In genomic region chr22:20021196-20022181, GRCh38 we compare ENCODE assay signal across 8 cellular contexts. TPM values are rescaled to one million over a fixed set of nuclear protein-coding genes. Genes with fewer than 3 reads are reported as not detected.
DNase-seq lines count a peak whose midpoint lies in the region; ATAC-seq, FAIRE-seq and TF ChIP-seq lines count a peak whose summit lies in the region.

No MANE protein-coding gene starts in this region.

- H3K4me2 ChIP-seq in GM23338: peak overlapping the region; percentile 95

- intact Hi-C loops in mucosa of descending colon (cut with DNase I, micrococcal nuclease): no loop called here

- peaks cover 12% of the 10 kb centered on the region; the same call in 1 of the 2 replicates for H3K4me1 ChIP-seq in GM23338 (ENCODE audit: insufficient read depth)
- H3K4me1 ChIP-seq in mucosa of descending colon (ENCODE audit: low read depth): peaks cover 15% of the 10 kb centered on the region

- H3K9me3 ChIP-seq in mucosa of descending colon: no peaks in the 10 kb centered on the region

- TF ChIP-seq CTCF in GM23338 (conservative IDR thresholded peaks at IDR 0.05; ENCODE audit: low read depth in 2 of 2) (no peak), mucosa of descending colon (IDR thresholded peaks at IDR 0.05) (no peak), type B pancreatic cell (conservative IDR thresholded peaks at IDR 0.05) (no peak)

- no peaks in the 10 kb centered on the region for H3K9me2 ChIP-seq in GM23338 (ENCODE audit: insufficient read depth)

- DNase-seq in AG08396 (ENCODE audit: low spot score): peak; percentile 69
- DNase-seq in GM23338 (ENCODE audit: low spot score): no peak
- no peak for DNase-seq in T-helper 2 cell treated with Interferon-gamma antibody and Interleukin-4, amounts not matched to agents 5 μg/mL and 100 μg/mL, for 36 hours (ENCODE audit: low spot score)
- DNase-seq in epithelial cell of prostate (ENCODE audit: low read depth, low spot score): no peak
- DNase-seq in mucosa of descending colon: peak in 2 of 3 donors; percentile 45 to 51
- no peak for DNase-seq in type B pancreatic cell (ENCODE audit: extremely low spot score, unreplicated experiment)
- no peak for DNase-seq in NCI-H446 (lab: John Stamatoyannopoulos, UW)
- DNase-seq in GM12891 (ENCODE audit: insufficient read length, low spot score): no peak

- peaks cover 36% of the 10 kb centered on the region for H3K27me3 ChIP-seq in GM23338 (ENCODE audit: insufficient read depth)

- H3K4me3 Mint-ChIP-seq in GM23338: peak overlapping the region; percentile 91
- H3K4me3 Mint-ChIP-seq in T-helper 2 cell treated with Interferon-gamma antibody and Interleukin-4, amounts not matched to agents 5 μg/mL and 100 μg/mL, for 36 hours: peak overlapping the region; percentile 92
- peak overlapping the region; percentile 88 for H3K4me3 Mint-ChIP-seq in type B pancreatic cell

- H4K20me1 ChIP-seq in GM23338 (replicated peaks; ENCODE audit: insufficient read depth): no peaks in the 10 kb centered on the region

- H3K27ac Mint-ChIP-seq in GM23338 (no peak overlapping the region), type B pancreatic cell (peak overlapping the region; percentile 51)
- peak overlapping the region; percentile 83 for H3K27ac Mint-ChIP-seq in T-helper 2 cell treated with Interferon-gamma antibody and Interleukin-4, amounts not matched to agents 5 μg/mL and 100 μg/mL, for 36 hours

- ATAC-seq in GM23338 (peak; percentile 3), mucosa of descending colon (peak; percentile 29)

- H3K9me3 Mint-ChIP-seq in GM23338: no peaks in the 10 kb centered on the region
- H3K9me3 Mint-ChIP-seq in T-helper 2 cell treated with Interferon-gamma antibody and Interleukin-4, amounts not matched to agents 5 μg/mL and 100 μg/mL, for 36 hours: no peaks in the 10 kb centered on the region
- no peaks in the 10 kb centered on the region for H3K9me3 Mint-ChIP-seq in type B pancreatic cell

- H3K36me3 ChIP-seq in GM23338 (ENCODE audit: insufficient read depth): no peaks in the 10 kb centered on the region
- no peaks in the 10 kb centered on the region for H3K36me3 ChIP-seq in mucosa of descending colon (ENCODE audit: low read depth)

- peak overlapping the region; percentile 91 for H2AFZ ChIP-seq in GM23338

- H3K79me2 ChIP-seq in GM23338 (replicated peaks; ENCODE audit: insufficient read depth): no peaks in the 10 kb centered on the region

- no peaks in the 10 kb centered on the region for H3K36me3 Mint-ChIP-seq in GM23338 (ENCODE audit: low read depth)
- peaks cover 5% of the 10 kb centered on the region for H3K36me3 Mint-ChIP-seq in T-helper 2 cell treated with Interferon-gamma antibody and Interleukin-4, amounts not matched to agents 5 μg/mL and 100 μg/mL, for 36 hours (ENCODE audit: low read depth)
- H3K36me3 Mint-ChIP-seq in type B pancreatic cell: no peaks in the 10 kb centered on the region

- H3K4me1 Mint-ChIP-seq in GM23338 (peaks cover 9% of the 10 kb centered on the region), type B pancreatic cell (ENCODE audit: unreplicated experiment) (no peaks in the 10 kb centered on the region)
- peaks cover 18% of the 10 kb centered on the region for H3K4me1 Mint-ChIP-seq in T-helper 2 cell treated with Interferon-gamma antibody and Interleukin-4, amounts not matched to agents 5 μg/mL and 100 μg/mL, for 36 hours (ENCODE audit: low read depth)

- no peak overlapping the region for H3K27ac ChIP-seq in GM23338 (ENCODE audit: low read depth)
- H3K27ac ChIP-seq in epithelial cell of prostate: peak overlapping the region; percentile 26

- FAIRE-seq in GM12891 (lab: Jason Lieb, UNC): no peak

- TF ChIP-seq POLR2A in GM12891 (IDR thresholded peaks at IDR 0.05; ENCODE audit: low read depth, low read length): no peak

- peaks cover 42% of the 10 kb centered on the region for H3K27me3 Mint-ChIP-seq in GM23338 (ENCODE audit: insufficient read depth, low read depth, poor library complexity)
- peaks cover 19% of the 10 kb centered on the region for H3K27me3 Mint-ChIP-seq in T-helper 2 cell treated with Interferon-gamma antibody and Interleukin-4, amounts not matched to agents 5 μg/mL and 100 μg/mL, for 36 hours (ENCODE audit: low read depth)
- H3K27me3 Mint-ChIP-seq in type B pancreatic cell: peaks cover 33% of the 10 kb centered on the region

- H3K4me3 ChIP-seq in GM23338 (peak overlapping the region; percentile 89), mucosa of descending colon (peak overlapping the region; percentile 75)

- no peaks in the 10 kb centered on the region for H3F3A ChIP-seq in GM23338 (replicated peaks; ENCODE audit: low read depth)

TF ChIP-seq in GM23338, 12 proteins besides CTCF, POLR2A, EP300 and RAD21 (continues in another document):
- TF ChIP-seq ZNF114 (CRISPR knock-in tag; IDR thresholded peaks at IDR 0.05) (no peak), REST (IDR thresholded peaks at IDR 0.05; ENCODE audit: unreplicated experiment) (no peak), POLR2AphosphoS5 (IDR thresholded peaks at IDR 0.05; ENCODE audit: low read depth) (no peak), CREB1 (CRISPR knock-in tag; IDR thresholded peaks at IDR 0.05; ENCODE audit: low read depth) (no peak), EZH2phosphoT487 (IDR thresholded peaks at IDR 0.05; ENCODE audit: unreplicated experiment) (no peak)

TF ChIP-seq in GM12891, 5 proteins besides CTCF, POLR2A, EP300 and RAD21:
- TF ChIP-seq PAX5 (IDR thresholded peaks at IDR 0.05; ENCODE audit: insufficient read depth, low read length, severe bottlenecking) (no peak), SPI1 (IDR thresholded peaks at IDR 0.05; ENCODE audit: low read depth, low read length) (no peak), POLR2AphosphoS5 (IDR thresholded peaks at IDR 0.05; ENCODE audit: low read depth, low read length) (no peak), POU2F2 (IDR thresholded peaks at IDR 0.05; ENCODE audit: low read depth, low read length) (no peak), TAF1 (IDR thresholded peaks at IDR 0.05; ENCODE audit: low read depth, low read length) (no peak)

RNA-seq across cellular contexts. Expression of gene TANGO2, which starts 0.6 kb away (rescaled TPM):
- total RNA-seq in GM23338 (2014; rRNA removed; shearing (Covaris generic)): 15.0 and 20.2 TPM in 2 replicates
- 6.7 and 6.9 TPM in 2 replicates for polyA plus RNA-seq in GM23338 (2016; fragmentation: Nextera tagmentation; extraction: Ambion mirVana)
- total RNA-seq in mucosa of descending colon: 10 to 100 TPM; 17.5 to 29.7 (median 27.6) TPM
- total RNA-seq in type B pancreatic cell (ENCODE audit: low replicate concordance): 17.4 and 32.1 TPM in 2 replicates
- polyA plus RNA-seq in GM12891 (2012; ENCODE audit: low read depth, missing spikeins): 11.5 TPM

RNA-seq across cellular contexts. Expression of gene ARVCF, which starts 4.9 kb away (rescaled TPM):
- 87.3 and 122 TPM in 2 replicates for total RNA-seq in GM23338 (2014; rRNA removed; shearing (Covaris generic))
- 15.3 and 15.6 TPM in 2 replicates for polyA plus RNA-seq in GM23338 (2016; fragmentation: Nextera tagmentation; extraction: Ambion mirVana)
- 10 to 100 TPM; 11.2 to 15.3 (median 15.1) TPM for total RNA-seq in mucosa of descending colon
- 40.8 and 55.3 TPM in 2 replicates for total RNA-seq in type B pancreatic cell (ENCODE audit: low replicate concordance)
- polyA plus RNA-seq in GM12891 (2012; ENCODE audit: low read depth, missing spikeins): 0.37 TPM

RNA-seq across cellular contexts. Expression of gene DGCR8, which starts 58.6 kb away (rescaled TPM):
- 41.6 and 48.9 TPM in 2 replicates for total RNA-seq in GM23338 (2014; rRNA removed; shearing (Covaris generic))
- polyA plus RNA-seq in GM23338 (2016; fragmentation: Nextera tagmentation; extraction: Ambion mirVana): 11.4 and 12.2 TPM in 2 replicates
- total RNA-seq in mucosa of descending colon (10 to 100 TPM; 39.0 to 48.8 (median 48.4) TPM), type B pancreatic cell (ENCODE audit: low replicate concordance) (39.0 and 61.3 TPM in 2 replicates)
- polyA plus RNA-seq in GM12891 (2012; ENCODE audit: low read depth, missing spikeins): 13.9 TPM

Comparison
In these comparisons a context has a peak if more than half of its experiments do, and no peak if none do; other contexts are left out.
1. DNase-seq: peak in AG08396 (single experiment) and mucosa of descending colon (2 of 3); none in GM23338 (single experiment), T-helper 2 cell treated with Interferon-gamma antibody and Interleukin-4, amounts not matched to agents 5 μg/mL and 100 μg/mL, for 36 hours (single experiment), epithelial cell of prostate (single experiment), type B pancreatic cell (single experiment), NCI-H446 (0 of 2) and GM12891 (single experiment).
2. Peak in every context shown above with its lines, with median percentiles within 50 percentile points of each other: H3K4me3 Mint-ChIP-seq.